Comparison of ENCODE assay signal across 8 cellular contexts in the genomic region with DNA sequence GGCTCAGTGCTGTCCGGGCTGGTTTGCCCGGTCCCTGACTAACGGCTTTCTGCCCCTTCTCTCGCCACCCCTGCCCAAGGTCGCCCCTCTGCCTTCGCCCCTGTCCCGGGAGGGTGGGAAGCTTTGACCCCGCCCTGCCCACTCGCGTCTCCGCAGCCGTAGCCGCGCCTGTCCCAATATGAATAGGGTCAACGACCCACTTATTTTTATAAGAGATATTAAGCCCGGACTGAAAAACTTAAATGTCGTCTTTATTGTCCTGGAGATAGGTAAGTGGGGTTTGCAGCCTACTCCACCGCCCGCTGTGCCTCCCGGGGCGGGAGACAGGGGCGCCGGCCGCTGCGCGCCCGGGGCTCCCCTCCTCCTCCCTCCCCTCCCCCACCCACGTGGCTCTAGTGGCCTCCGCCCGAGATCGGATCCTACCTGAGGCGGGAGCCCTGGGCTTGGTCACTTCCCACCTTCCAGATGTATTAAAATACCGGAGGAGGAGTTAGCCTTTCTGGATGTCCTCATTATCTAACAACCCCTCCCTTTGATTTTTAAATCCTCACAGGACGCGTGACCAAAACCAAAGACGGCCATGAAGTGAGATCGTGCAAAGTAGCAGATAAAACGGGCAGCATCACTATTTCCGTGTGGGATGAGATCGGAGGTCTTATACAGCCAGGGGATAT. TPM values are rescaled to one million over a fixed set of nuclear protein-coding genes. Genes with fewer than 3 reads are reported as not detected.
DNase-seq lines count a peak whose midpoint lies in the region; ATAC-seq, FAIRE-seq and TF ChIP-seq lines count a peak whose summit lies in the region.

No MANE protein-coding gene starts in this region.

- DNase-seq in CD4-positive, alpha-beta T cell = peak; percentile 23 to 62 (median 38)
- DNase-seq in GM20000 (ENCODE audit: low spot score) (peak; percentile 49), WTC11 (ENCODE audit: low spot score) (peak; percentile 25), HepG2 (ENCODE audit: low spot score) (peak; percentile 36), NCI-H1930 (lab: John Stamatoyannopoulos, UW) (no peak)
- peak in 1 of 2 donors; percentile 13 for DNase-seq in central memory CD8-positive, alpha-beta T cell (ENCODE audit: low spot score in 2 of 2)
- DNase-seq in stimulated activated CD4-positive, alpha-beta T cell treated with anti-CD3 and anti-CD28 coated beads, TNF-alpha, amount 100 ng/mL, for 1 hour (ENCODE audit: low read depth in 3 of 3, low spot score in 1 of 3) = peak; percentile 15 to 67 (median 22)

- ATAC-seq in CD4-positive, alpha-beta T cell (ENCODE audit: poor library complexity) = no peak
- peak; percentile 5 for ATAC-seq in WTC11
- ATAC-seq in central memory CD8-positive, alpha-beta T cell (replicated peaks; ENCODE audit: extremely low read depth, poor library complexity, severe bottlenecking) = peak; percentile 1
- ATAC-seq in HepG2 = peak; percentile 26

- POLR2A ChIA-PET in CD4-positive, alpha-beta T cell (lab: Charles Lee) = interaction anchor here (0.9 to 9.2 kb wide), 25 partner anchors 7 to 1271 kb away, joined by 3 to 276 read pairs (median 7); a partner anchor contains a TSS
- POLR2A ChIA-PET in WTC11 (lab: Charles Lee) (interaction anchor here (0.6 to 1.3 kb wide), 5 partner anchors 12 to 1528 kb away, joined by 3 to 7 read pairs (median 3); no protein-coding TSS in a partner anchor), HepG2 (lab: Yijun Ruan, JAX) (interaction anchor here (0.6 to 6.3 kb wide), 25 partner anchors 10 to 1028 kb away, joined by 3 to 153 read pairs (median 5); a partner anchor contains a TSS)

- H3K4me3 ChIP-seq in HUES48 (ENCODE audit: low read depth, low read length) (peak overlapping the region; percentile 84), HepG2 (replicated peaks in 1 of 3; ENCODE audit: insufficient read depth in 1 of 3, low read depth in 2 of 3, low read length in 3 of 3) (peak overlapping the region; percentile 83 to 87 (median 86))

- no peak for TF ChIP-seq POLR2A in HepG2 (IDR thresholded peaks at IDR 0.05; ENCODE audit: insufficient read depth in 1 of 2, low read depth in 2 of 2, low read length in 2 of 2)

- no peaks in the 10 kb centered on the region for H4K20me1 ChIP-seq in HepG2 (ENCODE audit: insufficient read depth, low read length)

- H3K4me2 ChIP-seq in HepG2 (ENCODE audit: low read depth, low read length) = peak overlapping the region; percentile 89

- BruUV-seq in HepG2 (replicated peaks; lab: Mats Ljungman, UMichigan) = TSS peak; percentile 69

- H3K79me2 ChIP-seq in HepG2 (ENCODE audit: insufficient read depth, low read length) = peaks cover 4% of the 10 kb centered on the region

- TF ChIP-seq CTCF in CD4-positive, alpha-beta T cell (IDR thresholded peaks at IDR 0.05) = no peak
- TF ChIP-seq CTCF in GM20000 (IDR thresholded peaks at IDR 0.05; ENCODE audit: extremely low read depth, missing control alignments) = no peak
- no peak for TF ChIP-seq CTCF in WTC11 (IDR thresholded peaks at IDR 0.05)
- TF ChIP-seq CTCF in HepG2 (CRISPR knock-in tag; IDR thresholded peaks at IDR 0.05) = no peak

- H3K27me3 ChIP-seq in CD4-positive, alpha-beta T cell (ENCODE audit: control insufficient read depth, insufficient read depth, low read length) = no peaks in the 10 kb centered on the region
- H3K27me3 ChIP-seq in HUES48 (ENCODE audit: control insufficient read depth, insufficient read depth, low read length) (peaks cover 12% of the 10 kb centered on the region), HepG2 (ENCODE audit: control insufficient read depth in 1 of 2, insufficient read depth in 2 of 2, low read length in 2 of 2) (no peaks in the 10 kb centered on the region; a peak in 1 of 5 replicates)

- H3K9me3 Mint-ChIP-seq in CD4-positive, alpha-beta T cell = no peaks in the 10 kb centered on the region
- no peaks in the 10 kb centered on the region for H3K9me3 Mint-ChIP-seq in WTC11
- H3K9me3 Mint-ChIP-seq in central memory CD8-positive, alpha-beta T cell = no peaks in the 10 kb centered on the region

- in situ Hi-C loops in HepG2 (cut with HindIII; ENCODE audit: extremely low pct_ligation_motif_present, low pct_unique_long_range_greater_than_20kb) = loop anchor here (5.0 kb wide), 1 partner anchor 41 kb away; no protein-coding TSS in a partner anchor

- peak overlapping the region; percentile 100 for H3K27ac Mint-ChIP-seq in CD4-positive, alpha-beta T cell
- peak overlapping the region; percentile 81; the same call in 1 of the 2 replicates for H3K27ac Mint-ChIP-seq in WTC11
- peak overlapping the region; percentile 98 for H3K27ac Mint-ChIP-seq in central memory CD8-positive, alpha-beta T cell (ENCODE audit: low read depth)

- peaks cover 52% of the 10 kb centered on the region for H3K36me3 Mint-ChIP-seq in CD4-positive, alpha-beta T cell (ENCODE audit: low read depth)
- peaks cover 7% of the 10 kb centered on the region for H3K36me3 Mint-ChIP-seq in WTC11
- H3K36me3 Mint-ChIP-seq in central memory CD8-positive, alpha-beta T cell (ENCODE audit: insufficient read depth) = peaks cover 51% of the 10 kb centered on the region

- peak overlapping the region; percentile 90 for H3K27ac ChIP-seq in CD4-positive, alpha-beta T cell (ENCODE audit: low read depth, low read length)
- H3K27ac ChIP-seq in HUES48 (ENCODE audit: low read depth, low read length) = no peak overlapping the region
- peak overlapping the region; percentile 73 for H3K27ac ChIP-seq in HepG2 (ENCODE audit: extremely low read length, insufficient read depth, low read length)

- H3K4me1 Mint-ChIP-seq in CD4-positive, alpha-beta T cell (ENCODE audit: low read depth) = peaks cover 80% of the 10 kb centered on the region
- peaks cover 17% of the 10 kb centered on the region for H3K4me1 Mint-ChIP-seq in WTC11
- H3K4me1 Mint-ChIP-seq in central memory CD8-positive, alpha-beta T cell = peaks cover 66% of the 10 kb centered on the region

- H3K9me3 ChIP-seq in CD4-positive, alpha-beta T cell (ENCODE audit: control insufficient read depth, low read length) = no peaks in the 10 kb centered on the region
- no peaks in the 10 kb centered on the region for H3K9me3 ChIP-seq in HUES48 (ENCODE audit: control insufficient read depth, insufficient read depth, low read length)
- no peaks in the 10 kb centered on the region for H3K9me3 ChIP-seq in HepG2 (ENCODE audit: low read length)

- TF ChIP-seq EP300 in HepG2 (IDR thresholded peaks at IDR 0.05; ENCODE audit: low read depth in 2 of 2, low read length in 2 of 2) = no peak
- no peak for TF ChIP-seq EP300 in HepG2 (CRISPR knock-in tag; IDR thresholded peaks at IDR 0.05; ENCODE audit: borderline replicate concordance)

- no peaks in the 10 kb centered on the region for H3K27me3 Mint-ChIP-seq in CD4-positive, alpha-beta T cell
- H3K27me3 Mint-ChIP-seq in WTC11 (ENCODE audit: low read depth) = peaks cover 21% of the 10 kb centered on the region
- no peaks in the 10 kb centered on the region for H3K27me3 Mint-ChIP-seq in central memory CD8-positive, alpha-beta T cell

- 12% methylated on average over 29 of the region's 40 CpGs for WGBS in HepG2 (ENCODE audit: low lambda C conversion rate)

- peak overlapping the region; percentile 70 for H3K9ac ChIP-seq in HUES48 (ENCODE audit: low read depth, low read length)
- peak overlapping the region; percentile 86 for H3K9ac ChIP-seq in HepG2 (ENCODE audit: insufficient read depth, low read depth, low read length)

- H2AFZ ChIP-seq in HepG2 (ENCODE audit: low read length) = no peak overlapping the region

- CTCF ChIA-PET in CD4-positive, alpha-beta T cell (lab: Charles Lee) = no interaction called here
- CTCF ChIA-PET in WTC11 (lab: Charles Lee) = interaction anchor here (1.1 to 1.3 kb wide), 4 partner anchors 80 to 123 kb away, joined by 4 to 10 read pairs (median 4); no protein-coding TSS in a partner anchor
- CTCF ChIA-PET in HepG2 (lab: Yijun Ruan, JAX; ENCODE audit: low intra/inter-chr PET ratio, low total read pairs) = no interaction called here

- H3K36me3 ChIP-seq in HUES48 (ENCODE audit: control insufficient read depth, insufficient read depth, low read length) (peaks cover 14% of the 10 kb centered on the region), HepG2 (replicated peaks in 1 of 2; ENCODE audit: control insufficient read depth in 1 of 2, insufficient read depth in 2 of 2, low read length in 2 of 2) (peaks cover 0 to 13% of the 10 kb centered on the region in 2 experiments; a peak in 2 of 5 replicates)

- peak overlapping the region; percentile 97 for H3K4me3 Mint-ChIP-seq in CD4-positive, alpha-beta T cell
- peak overlapping the region; percentile 96 for H3K4me3 Mint-ChIP-seq in WTC11
- H3K4me3 Mint-ChIP-seq in central memory CD8-positive, alpha-beta T cell = peak overlapping the region; percentile 92

- TF ChIP-seq RAD21 in HepG2 (CRISPR knock-in tag; IDR thresholded peaks at IDR 0.05) = no peak

- FAIRE-seq in HepG2 (lab: Jason Lieb, UNC) = no peak

- H3K4me1 ChIP-seq in HUES48 (ENCODE audit: control insufficient read depth, insufficient read depth, low read length) = peaks cover 10% of the 10 kb centered on the region; the same call in 1 of the 2 replicates
- H3K4me1 ChIP-seq in HepG2 (ENCODE audit: insufficient read depth, low read length) = peaks cover 39% of the 10 kb centered on the region

- intact Hi-C loops in CD4-positive, alpha-beta T cell (cut with DNase I, micrococcal nuclease) = loop anchor here (1.0 to 5.0 kb wide), 7 partner anchors 61 to 1891 kb away; a partner anchor contains a TSS
- intact Hi-C loops in HepG2 (cut with micrococcal nuclease; ENCODE audit: unreplicated experiment) = loop anchor here (1.0 kb wide), 2 partner anchors 13 to 112 kb away; no protein-coding TSS in a partner anchor

RNA-seq across cellular contexts. Expression of a gene that starts 0.6 kb away (rescaled TPM):
- total RNA-seq in CD4-positive, alpha-beta T cell = 10 to 100 TPM; 32.0 to 32.9 TPM
- total RNA-seq in WTC11 (2021) (5.2 to 6.3 TPM (median 5.8 TPM) in 3 replicates), HepG2 (2016; rRNA removed; fragmentation: Illumina TruSeq; extraction: Trizol) (4.9 and 14.9 TPM in 2 replicates)
- total RNA-seq in HepG2 (2016; cell fraction: cytosol; rRNA removed; fragmentation: Illumina TruSeq; extraction: Trizol; ENCODE audit: low read depth) = 3.4 and 3.5 TPM in 2 replicates
- total RNA-seq in HepG2 (2016; cell fraction: insoluble cytoplasmic fraction; rRNA removed; fragmentation: Illumina TruSeq; extraction: Trizol) = 4.9 and 13.0 TPM in 2 replicates
- 5.4 and 7.2 TPM in 2 replicates for total RNA-seq in HepG2 (2016; cell fraction: membrane; rRNA removed; fragmentation: Illumina TruSeq; extraction: Trizol)
- total RNA-seq in HepG2 (2016; cell fraction: nucleus; rRNA removed; fragmentation: Illumina TruSeq; extraction: Trizol) = 39.0 and 39.1 TPM in 2 replicates
- polyA plus RNA-seq in HepG2 (2011; rRNA removed) = 19.8 and 24.2 TPM in 2 replicates
- polyA plus RNA-seq in HepG2 (2011; cell fraction: cytosol; rRNA removed) = 1.5 and 2.3 TPM in 2 replicates
- 69.0 and 77.8 TPM in 2 replicates for polyA plus RNA-seq in HepG2 (2011; cell fraction: nucleus; rRNA removed)
- polyA plus RNA-seq in HepG2 (2012) = 11.7 and 15.0 TPM in 2 replicates
- 0.61 and 0.70 TPM in 2 replicates for polyA plus RNA-seq in HepG2 (2016; cell fraction: cytosol; fragmentation: Illumina TruSeq; extraction: Trizol; ENCODE audit: low read depth)
- 3.6 and 3.9 TPM in 2 replicates for polyA plus RNA-seq in HepG2 (2016; cell fraction: insoluble cytoplasmic fraction; fragmentation: Illumina TruSeq; extraction: Trizol; ENCODE audit: low read depth)
- polyA plus RNA-seq in HepG2 (2016; cell fraction: membrane; fragmentation: Illumina TruSeq; extraction: Trizol; ENCODE audit: low read depth) = 1.8 TPM in 2 replicates
- 30.5 and 31.7 TPM in 2 replicates for polyA plus RNA-seq in HepG2 (2016; cell fraction: nucleus; fragmentation: Illumina TruSeq; extraction: Trizol; ENCODE audit: insufficient read depth, low read depth)
- 10.1 and 23.0 TPM in 2 replicates for polyA minus RNA-seq in HepG2 (2011; rRNA and poly(A)+ RNA removed; ENCODE audit: low replicate concordance)
- polyA minus RNA-seq in HepG2 (2011; cell fraction: cytosol; rRNA and poly(A)+ RNA removed) = 3.7 and 3.8 TPM in 2 replicates
- 225 and 258 TPM in 2 replicates for polyA minus RNA-seq in HepG2 (2011; cell fraction: nucleus; rRNA and poly(A)+ RNA removed)

Comparison
In these comparisons a context has a peak if more than half of its experiments do, and no peak if none do; other contexts are left out.
1. DNase-seq: peak in CD4-positive, alpha-beta T cell (10 of 10), GM20000 (single experiment), WTC11 (single experiment), HepG2 (single experiment) and stimulated activated CD4-positive, alpha-beta T cell treated with anti-CD3 and anti-CD28 coated beads, TNF-alpha, amount 100 ng/mL, for 1 hour (3 of 3); none in NCI-H1930 (0 of 2).
2. Peak in every context shown above with its lines, with median percentiles within 50 percentile points of each other: H3K27ac Mint-ChIP-seq and H3K4me3 Mint-ChIP-seq.